In genomic region chr15:31974855-31975421, GRCh38 we compare ENCODE assay signal across 1 cellular context.
TF ChIP-seq lines count a peak whose summit lies in the region.

No MANE protein-coding gene starts in this region.

TF ChIP-seq in HCT116, 20 proteins besides CTCF, POLR2A, EP300 and RAD21:
- TF ChIP-seq REST (IDR thresholded peaks at IDR 0.05; ENCODE audit: low read depth): no peak
